ENCODE assay signal across 8 cellular contexts in genomic region chr17:7932949-7933348, GRCh38. TPM values are rescaled to one million over a fixed set of nuclear protein-coding genes. Genes with fewer than 3 reads are reported as not detected.
DNase-seq lines count a peak whose midpoint lies in the region; ATAC-seq and TF ChIP-seq lines count a peak whose summit lies in the region.

No MANE protein-coding gene starts in this region.

- 9% methylated on average over 16 of the region's 16 CpGs for WGBS in mesenchymal stem cell
- 5 to 9% methylated on average over 3 to 16 of the region's 16 CpGs for WGBS in transverse colon (ENCODE audit: low coverage in 1 of 2), 2 donors

- peak overlapping the region; percentile 95 to 99 (median 98) for H3K4me3 Mint-ChIP-seq in CD4-positive, CD25-positive, alpha-beta regulatory T cell

- no peaks in the 10 kb centered on the region for H3K9me3 Mint-ChIP-seq in CD4-positive, CD25-positive, alpha-beta regulatory T cell

- peaks cover 0 to 68% (median 44%) of the 10 kb centered on the region in 4 donors for H3K4me1 Mint-ChIP-seq in CD4-positive, CD25-positive, alpha-beta regulatory T cell

- H3K27ac Mint-ChIP-seq in CD4-positive, CD25-positive, alpha-beta regulatory T cell, result peak overlapping the region; percentile 85 to 98 (median 97)

- no peak for ATAC-seq in CD4-positive, CD25-positive, alpha-beta regulatory T cell (ENCODE audit: low read depth in 2 of 2)
- ATAC-seq in GM21381 (IDR thresholded peaks at IDR 0.05; ENCODE audit: unreplicated experiment) (no peak), GM21619 (IDR thresholded peaks at IDR 0.05; ENCODE audit: unreplicated experiment) (no peak)

- H2BK5ac ChIP-seq in mesenchymal stem cell (ENCODE audit: low read depth, low read length, poor library complexity, severe bottlenecking), result no peak overlapping the region

- no peak for TF ChIP-seq EP300 in transverse colon (IDR thresholded peaks at IDR 0.05; ENCODE audit: low read depth)

- H3K79me1 ChIP-seq in mesenchymal stem cell (replicated peaks; ENCODE audit: low read length, poor library complexity, severe bottlenecking), result peaks cover 41% of the 10 kb centered on the region

- H2AK5ac ChIP-seq in mesenchymal stem cell (ENCODE audit: low read length, severe bottlenecking), result no peak overlapping the region

- no peaks in the 10 kb centered on the region for H3K27me3 ChIP-seq in CD4-positive, CD25-positive, alpha-beta regulatory T cell (ENCODE audit: control insufficient read depth, insufficient read depth, low read length)
- no peaks in the 10 kb centered on the region for H3K27me3 ChIP-seq in SJSA1 (replicated peaks)
- H3K27me3 ChIP-seq in mesenchymal stem cell (ENCODE audit: control insufficient read depth in 1 of 2, insufficient read depth in 1 of 2, low read length in 2 of 2), result no peaks in the 10 kb centered on the region
- H3K27me3 ChIP-seq in transverse colon, result no peaks in the 10 kb centered on the region

- no peak overlapping the region for H2BK120ac ChIP-seq in mesenchymal stem cell (ENCODE audit: low read depth, low read length)

- no peaks in the 10 kb centered on the region for H3K27me3 Mint-ChIP-seq in CD4-positive, CD25-positive, alpha-beta regulatory T cell

- intact Hi-C loops in transverse colon (cut with DNase I; ENCODE audit: low total_unique reads), result no loop called here

- H3K4ac ChIP-seq in mesenchymal stem cell (ENCODE audit: low read depth in 1 of 2, low read length in 2 of 2), result peak overlapping the region in 1 of 2 experiments; percentile 57

- in situ Hi-C loops in transverse colon (cut with MboI; ENCODE audit: low pct_ligation_motif_present in 1 of 4, low pct_unique_long_range_greater_than_20kb in 1 of 4, low sequenced_read_pairs in 3 of 4), result no loop called here

- H3K4me3 ChIP-seq in CD4-positive, CD25-positive, alpha-beta regulatory T cell (ENCODE audit: low read depth, low read length), result peak overlapping the region; percentile 94
- H3K4me3 ChIP-seq in SJSA1, result peak overlapping the region; percentile 84
- peak overlapping the region; percentile 98 for H3K4me3 ChIP-seq in coronary artery
- peak overlapping the region; percentile 83 to 85 for H3K4me3 ChIP-seq in mesenchymal stem cell (ENCODE audit: insufficient read depth in 1 of 2, low read depth in 1 of 2, low read length in 2 of 2)
- H3K4me3 ChIP-seq in transverse colon, result peak overlapping the region; percentile 64 to 72 (median 67)

- no peak overlapping the region for H2BK12ac ChIP-seq in mesenchymal stem cell (ENCODE audit: low read length in 2 of 2)

- peak overlapping the region; percentile 89 for H3K27ac ChIP-seq in CD4-positive, CD25-positive, alpha-beta regulatory T cell (ENCODE audit: insufficient read depth, low read length, poor library complexity, severe bottlenecking)
- H3K27ac ChIP-seq in SJSA1 (peak overlapping the region; percentile 95), coronary artery (peak overlapping the region in 1 of 2 donors; percentile 88), mesenchymal stem cell (ENCODE audit: low read length, poor library complexity, severe bottlenecking) (no peak overlapping the region), transverse colon (peak overlapping the region; percentile 80 to 89 (median 86))

- H3K9ac ChIP-seq in mesenchymal stem cell (ENCODE audit: low read length), result peak overlapping the region; percentile 90

- H2BK15ac ChIP-seq in mesenchymal stem cell (ENCODE audit: low read depth, poor library complexity, severe bottlenecking), result no peak overlapping the region

- peaks cover 16% of the 10 kb centered on the region for H3K36me3 ChIP-seq in CD4-positive, CD25-positive, alpha-beta regulatory T cell (ENCODE audit: control insufficient read depth, insufficient read depth, low read length)
- H3K36me3 ChIP-seq in SJSA1 (peaks cover 54% of the 10 kb centered on the region), mesenchymal stem cell (ENCODE audit: control insufficient read depth in 1 of 2, insufficient read depth in 2 of 2, low read depth in 1 of 2, low read length in 2 of 2) (peaks cover 26 to 32% of the 10 kb centered on the region in 2 experiments), transverse colon (peaks cover 0 to 7% (median 4%) of the 10 kb centered on the region in 4 donors)

- H2AFZ ChIP-seq in mesenchymal stem cell (ENCODE audit: low read depth, low read length), result peak overlapping the region; percentile 84

- H3K23ac ChIP-seq in mesenchymal stem cell (ENCODE audit: low read length in 2 of 2), result no peak overlapping the region

- peak overlapping the region in 1 of 2 experiments; percentile 85 for H3K18ac ChIP-seq in mesenchymal stem cell (ENCODE audit: low read depth in 1 of 2, low read length in 2 of 2)

- peaks cover 46% of the 10 kb centered on the region for H3K4me1 ChIP-seq in CD4-positive, CD25-positive, alpha-beta regulatory T cell (ENCODE audit: control insufficient read depth, insufficient read depth, low read length, poor library complexity, severe bottlenecking)
- H3K4me1 ChIP-seq in SJSA1 (replicated peaks) (peaks cover 13% of the 10 kb centered on the region), mesenchymal stem cell (ENCODE audit: control insufficient read depth, insufficient read depth, low read depth, low read length) (peaks cover 21% of the 10 kb centered on the region), transverse colon (peaks cover 8 to 37% (median 29%) of the 10 kb centered on the region in 4 donors)

- no peaks in the 10 kb centered on the region for H3K9me3 ChIP-seq in CD4-positive, CD25-positive, alpha-beta regulatory T cell (ENCODE audit: control insufficient read depth in 2 of 2, low read length in 2 of 2)
- no peaks in the 10 kb centered on the region for H3K9me3 ChIP-seq in SJSA1 (replicated peaks)
- no peaks in the 10 kb centered on the region for H3K9me3 ChIP-seq in mesenchymal stem cell (ENCODE audit: control insufficient read depth, low read length)
- H3K9me3 ChIP-seq in transverse colon, result no peaks in the 10 kb centered on the region

- H3K36me3 Mint-ChIP-seq in CD4-positive, CD25-positive, alpha-beta regulatory T cell, result peaks cover 27% of the 10 kb centered on the region

- peak overlapping the region; percentile 83 for H3K4me2 ChIP-seq in mesenchymal stem cell (ENCODE audit: low read length, poor library complexity, severe bottlenecking)

- no peak overlapping the region for H3K14ac ChIP-seq in mesenchymal stem cell (ENCODE audit: low read length in 2 of 2)

- TF ChIP-seq CTCF in coronary artery (IDR thresholded peaks at IDR 0.05) (no peak), transverse colon (IDR thresholded peaks at IDR 0.05) (peak in 4 of 5 experiments; percentile 12 to 41 (median 22))

- TF ChIP-seq POLR2A in transverse colon (IDR thresholded peaks at IDR 0.05), result no peak

- H4K91ac ChIP-seq in mesenchymal stem cell (ENCODE audit: low read length), result no peak overlapping the region

- peak overlapping the region; percentile 50 for H4K8ac ChIP-seq in mesenchymal stem cell (ENCODE audit: low read length)

- DNase-seq in CD4-positive, CD25-positive, alpha-beta regulatory T cell, result peak in 2 of 3 donors; percentile 16 to 60
- DNase-seq in HCEC 1CT (peak; percentile 55), SJSA1 (ENCODE audit: low read depth in 1 of 2, low spot score in 2 of 2) (peak; percentile 59 to 80), coronary artery (ENCODE audit: low spot score) (peak; percentile 81), mesenchymal stem cell (peak; percentile 89), transverse colon (peak; percentile 57)

RNA-seq across cellular contexts. Expression of gene CNTROB, which starts 0.9 kb away (rescaled TPM):
- total RNA-seq in CD4-positive, CD25-positive, alpha-beta regulatory T cell, result 40.9 TPM
- polyA plus RNA-seq in CD4-positive, CD25-positive, alpha-beta regulatory T cell, result 10 to 100 TPM in 1 of 4 donors, 1 to 10 TPM in 3; 5.0 to 12.3 (median 7.1) TPM
- total RNA-seq in SJSA1 (2014; rRNA removed; shearing (Covaris generic)), result 30.9 and 41.4 TPM in 2 replicates
- polyA plus RNA-seq in mesenchymal stem cell (2013, experiment 1 of 2), result 24.6 TPM
- 23.1 TPM for polyA plus RNA-seq in mesenchymal stem cell (2013, experiment 2 of 2)
- total RNA-seq in transverse colon, result 10 to 100 TPM; 22.7 to 62.1 (median 31.6) TPM

RNA-seq across cellular contexts. Expression of gene TRAPPC1, which starts 1.2 kb away (rescaled TPM):
- total RNA-seq in CD4-positive, CD25-positive, alpha-beta regulatory T cell, result 114 TPM
- 100 to 1,000 TPM; 218 to 297 (median 243) TPM for polyA plus RNA-seq in CD4-positive, CD25-positive, alpha-beta regulatory T cell
- total RNA-seq in SJSA1 (2014; rRNA removed; shearing (Covaris generic)), result 30.3 and 48.4 TPM in 2 replicates
- polyA plus RNA-seq in mesenchymal stem cell (2013, experiment 1 of 2), result 267 TPM
- polyA plus RNA-seq in mesenchymal stem cell (2013, experiment 2 of 2), result 276 TPM
- total RNA-seq in transverse colon, result 10 to 100 TPM; 42.7 to 70.9 (median 68.8) TPM

RNA-seq across cellular contexts. Expression of gene KCNAB3, which starts 3.3 kb away (rescaled TPM):
- 8.0 TPM for total RNA-seq in CD4-positive, CD25-positive, alpha-beta regulatory T cell
- under 1 TPM in 3 of 4 donors, not detected in 1; 0.06 to 0.33 (median 0.08) TPM for polyA plus RNA-seq in CD4-positive, CD25-positive, alpha-beta regulatory T cell
- 0.45 and 2.7 TPM in 2 replicates for total RNA-seq in SJSA1 (2014; rRNA removed; shearing (Covaris generic))
- 1.5 TPM for polyA plus RNA-seq in mesenchymal stem cell (2013, experiment 1 of 2)
- polyA plus RNA-seq in mesenchymal stem cell (2013, experiment 2 of 2), result 0.95 TPM
- 1 to 10 TPM in 1 of 4 donors, under 1 TPM in 2, not detected in 1; 0.40 to 1.6 (median 0.82) TPM for total RNA-seq in transverse colon

RNA-seq across cellular contexts. Expression of gene RNF227, which starts 16.9 kb away (rescaled TPM):
- 2.4 TPM for total RNA-seq in CD4-positive, CD25-positive, alpha-beta regulatory T cell
- 1 to 10 TPM in 3 of 4 donors, under 1 TPM in 1; 0.92 to 5.0 (median 2.9) TPM for polyA plus RNA-seq in CD4-positive, CD25-positive, alpha-beta regulatory T cell
- 0.42 TPM in 1 of 2 replicates, not detected in the other for total RNA-seq in SJSA1 (2014; rRNA removed; shearing (Covaris generic))
- polyA plus RNA-seq in mesenchymal stem cell (2013, experiment 1 of 2), result 0.39 TPM
- polyA plus RNA-seq in mesenchymal stem cell (2013, experiment 2 of 2), result 0.38 TPM
- 1 to 10 TPM in 2 of 4 donors, under 1 TPM in 1, not detected in 1; 0.75 to 3.4 (median 2.7) TPM for total RNA-seq in transverse colon

RNA-seq across cellular contexts. Expression of gene CHD3, which starts 44.4 kb away (rescaled TPM):
- total RNA-seq in CD4-positive, CD25-positive, alpha-beta regulatory T cell, result 273 TPM
- polyA plus RNA-seq in CD4-positive, CD25-positive, alpha-beta regulatory T cell, result 1 to 10 TPM; 5.0 to 9.0 (median 7.2) TPM
- total RNA-seq in SJSA1 (2014; rRNA removed; shearing (Covaris generic)), result 58.3 and 101 TPM in 2 replicates
- 56.3 TPM for polyA plus RNA-seq in mesenchymal stem cell (2013, experiment 1 of 2)
- 50.2 TPM for polyA plus RNA-seq in mesenchymal stem cell (2013, experiment 2 of 2)
- 10 to 100 TPM; 53.0 to 71.6 (median 62.0) TPM for total RNA-seq in transverse colon

Comparison
In these comparisons a context has a peak if more than half of its experiments do, and no peak if none do; other contexts are left out.
1. DNase-seq: peak in every context shown above with its lines; median percentile 89 in mesenchymal stem cell; 81 in coronary artery; 70 in SJSA1; 57 in transverse colon; 55 in HCEC 1CT; 38 in CD4-positive, CD25-positive, alpha-beta regulatory T cell.